Comparison of ENCODE assay signal across 1 cellular context in the genomic region with DNA sequence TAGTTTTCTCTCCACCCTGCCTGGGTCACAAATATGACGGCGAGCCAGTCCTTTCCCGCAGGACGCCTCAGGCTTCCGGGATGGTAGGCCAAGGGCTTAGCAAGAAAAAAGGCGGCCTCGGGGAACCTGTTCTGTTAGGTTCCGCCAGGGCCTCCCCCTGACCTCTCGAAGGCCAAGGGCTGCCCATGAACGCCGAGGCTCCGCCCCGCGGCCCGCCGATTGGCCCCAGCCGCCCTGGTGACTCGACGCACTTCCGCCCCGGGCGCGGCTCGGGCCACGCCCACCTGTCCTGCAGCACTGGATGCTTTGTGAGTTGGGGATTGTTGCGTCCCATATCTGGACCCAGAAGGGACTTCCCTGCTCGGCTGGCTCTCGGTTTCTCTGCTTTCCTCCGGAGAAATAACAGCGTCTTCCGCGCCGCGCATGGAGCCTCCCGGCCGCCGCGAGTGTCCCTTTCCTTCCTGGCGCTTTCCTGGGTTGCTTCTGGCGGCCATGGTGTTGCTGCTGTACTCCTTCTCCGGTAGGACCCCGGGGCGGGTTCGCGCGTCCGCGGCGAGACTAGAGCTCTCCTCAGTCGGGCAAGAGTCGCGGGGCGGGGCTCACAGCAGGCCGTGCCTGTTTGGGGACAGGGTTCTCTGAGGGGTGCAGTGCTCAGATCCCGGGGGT.
TF ChIP-seq lines count a peak whose summit lies in the region.

A gene (plus strand): TSS at position 265 of the 666 bp plus-strand sequence. CDS start 159 bp downstream, at position 424.

TF ChIP-seq in HEK293, 187 proteins besides CTCF, POLR2A, EP300 and RAD21 (continued from another document and continues in another):
- TF ChIP-seq, protein P1, sequence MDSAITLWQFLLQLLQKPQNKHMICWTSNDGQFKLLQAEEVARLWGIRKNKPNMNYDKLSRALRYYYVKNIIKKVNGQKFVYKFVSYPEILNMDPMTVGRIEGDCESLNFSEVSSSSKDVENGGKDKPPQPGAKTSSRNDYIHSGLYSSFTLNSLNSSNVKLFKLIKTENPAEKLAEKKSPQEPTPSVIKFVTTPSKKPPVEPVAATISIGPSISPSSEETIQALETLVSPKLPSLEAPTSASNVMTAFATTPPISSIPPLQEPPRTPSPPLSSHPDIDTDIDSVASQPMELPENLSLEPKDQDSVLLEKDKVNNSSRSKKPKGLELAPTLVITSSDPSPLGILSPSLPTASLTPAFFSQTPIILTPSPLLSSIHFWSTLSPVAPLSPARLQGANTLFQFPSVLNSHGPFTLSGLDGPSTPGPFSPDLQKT (IDR thresholded peaks at IDR 0.05; ENCODE audit: borderline replicate concordance, low read depth, low read length), result no peak; the same call in 1 of the 2 replicates
- TF ChIP-seq ZNF558 (tag by site-specific recombination; IDR thresholded peaks at IDR 0.05) (no peak), ZNF747 (tag by site-specific recombination; IDR thresholded peaks at IDR 0.05) (no peak), ZFP3 (tag by site-specific recombination; IDR thresholded peaks at IDR 0.05; ENCODE audit: low read depth) (no peak), ZNF202 (tag by site-specific recombination; IDR thresholded peaks at IDR 0.05; ENCODE audit: borderline replicate concordance) (no peak), ZNF239 (tag by site-specific recombination; IDR thresholded peaks at IDR 0.05) (no peak), BCL11A (tag by site-specific recombination; IDR thresholded peaks at IDR 0.05; ENCODE audit: low read depth) (0 out of 2 replicates have a peak, but pooled peaks have one; percentile 22), ZNF324 (tag by site-specific recombination; IDR thresholded peaks at IDR 0.05) (0 out of 2 replicates have a peak, but pooled peaks have one; percentile 48), ZBTB21 (tag by site-specific recombination; IDR thresholded peaks at IDR 0.05) (no peak), GFI1B (tag by site-specific recombination; IDR thresholded peaks at IDR 0.05) (no peak), ZNF654 (tag by site-specific recombination; IDR thresholded peaks at IDR 0.05; ENCODE audit: low read depth) (no peak), ZNF223 (tag by site-specific recombination; IDR thresholded peaks at IDR 0.05) (no peak), KLF16 (tag by site-specific recombination; IDR thresholded peaks at IDR 0.05) (peak; percentile 52; the same call in 1 of the 2 replicates), ZNF350 (tag by site-specific recombination; IDR thresholded peaks at IDR 0.05) (no peak), ZSCAN30 (tag by site-specific recombination; IDR thresholded peaks at IDR 0.05) (0 out of 2 replicates have a peak, but pooled peaks have one; percentile 26), GLI2 (tag by site-specific recombination; IDR thresholded peaks at IDR 0.05; ENCODE audit: borderline replicate concordance, low read depth) (no peak), KLF10 (tag by site-specific recombination; IDR thresholded peaks at IDR 0.05) (no peak), ZBTB48 (tag by site-specific recombination; IDR thresholded peaks at IDR 0.05) (no peak), ZNF394 (tag by site-specific recombination; IDR thresholded peaks at IDR 0.05; ENCODE audit: borderline replicate concordance) (no peak; the same call in 1 of the 2 replicates), OVOL3 (tag by site-specific recombination; IDR thresholded peaks at IDR 0.05) (no peak), ZNF157 (tag by site-specific recombination; IDR thresholded peaks at IDR 0.05) (no peak), MZF1 (tag by site-specific recombination; IDR thresholded peaks at IDR 0.05; ENCODE audit: borderline replicate concordance) (peak; percentile 89), ZNF48 (tag by site-specific recombination; IDR thresholded peaks at IDR 0.05) (no peak), BCL11B (tag by site-specific recombination; IDR thresholded peaks at IDR 0.05; ENCODE audit: low read depth) (peak; percentile 68; the same call in 1 of the 2 replicates), ZIC2 (tag by site-specific recombination; IDR thresholded peaks at IDR 0.05) (no peak), ZNF677 (tag by site-specific recombination; IDR thresholded peaks at IDR 0.05) (no peak)
- TF ChIP-seq, protein P2, sequence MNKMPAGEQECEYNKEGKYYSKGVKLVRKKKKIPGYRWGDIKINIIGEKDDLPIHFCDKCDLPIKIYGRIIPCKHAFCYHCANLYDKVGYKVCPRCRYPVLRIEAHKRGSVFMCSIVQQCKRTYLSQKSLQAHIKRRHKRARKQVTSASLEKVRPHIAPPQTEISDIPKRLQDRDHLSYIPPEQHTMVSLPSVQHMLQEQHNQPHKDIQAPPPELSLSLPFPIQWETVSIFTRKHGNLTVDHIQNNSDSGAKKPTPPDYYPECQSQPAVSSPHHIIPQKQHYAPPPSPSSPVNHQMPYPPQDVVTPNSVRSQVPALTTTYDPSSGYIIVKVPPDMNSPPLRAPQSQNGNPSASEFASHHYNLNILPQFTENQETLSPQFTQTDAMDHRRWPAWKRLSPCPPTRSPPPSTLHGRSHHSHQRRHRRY (tag by site-specific recombination; IDR thresholded peaks at IDR 0.05), result no peak
- TF ChIP-seq, protein P3, sequence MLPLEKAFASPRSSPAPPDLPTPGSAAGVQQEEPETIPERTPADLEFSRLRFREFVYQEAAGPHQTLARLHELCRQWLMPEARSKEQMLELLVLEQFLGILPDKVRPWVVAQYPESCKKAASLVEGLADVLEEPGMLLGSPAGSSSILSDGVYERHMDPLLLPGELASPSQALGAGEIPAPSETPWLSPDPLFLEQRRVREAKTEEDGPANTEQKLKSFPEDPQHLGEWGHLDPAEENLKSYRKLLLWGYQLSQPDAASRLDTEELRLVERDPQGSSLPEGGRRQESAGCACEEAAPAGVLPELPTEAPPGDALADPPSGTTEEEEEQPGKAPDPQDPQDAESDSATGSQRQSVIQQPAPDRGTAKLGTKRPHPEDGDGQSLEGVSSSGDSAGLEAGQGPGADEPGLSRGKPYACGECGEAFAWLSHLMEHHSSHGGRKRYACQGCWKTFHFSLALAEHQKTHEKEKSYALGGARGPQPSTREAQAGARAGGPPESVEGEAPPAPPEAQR (tag by site-specific recombination; IDR thresholded peaks at IDR 0.05), result no peak
- TF ChIP-seq, protein P4, sequence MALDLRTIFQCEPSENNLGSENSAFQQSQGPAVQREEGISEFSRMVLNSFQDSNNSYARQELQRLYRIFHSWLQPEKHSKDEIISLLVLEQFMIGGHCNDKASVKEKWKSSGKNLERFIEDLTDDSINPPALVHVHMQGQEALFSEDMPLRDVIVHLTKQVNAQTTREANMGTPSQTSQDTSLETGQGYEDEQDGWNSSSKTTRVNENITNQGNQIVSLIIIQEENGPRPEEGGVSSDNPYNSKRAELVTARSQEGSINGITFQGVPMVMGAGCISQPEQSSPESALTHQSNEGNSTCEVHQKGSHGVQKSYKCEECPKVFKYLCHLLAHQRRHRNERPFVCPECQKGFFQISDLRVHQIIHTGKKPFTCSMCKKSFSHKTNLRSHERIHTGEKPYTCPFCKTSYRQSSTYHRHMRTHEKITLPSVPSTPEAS (tag by site-specific recombination; IDR thresholded peaks at IDR 0.05), result no peak
- TF ChIP-seq, protein P5, sequence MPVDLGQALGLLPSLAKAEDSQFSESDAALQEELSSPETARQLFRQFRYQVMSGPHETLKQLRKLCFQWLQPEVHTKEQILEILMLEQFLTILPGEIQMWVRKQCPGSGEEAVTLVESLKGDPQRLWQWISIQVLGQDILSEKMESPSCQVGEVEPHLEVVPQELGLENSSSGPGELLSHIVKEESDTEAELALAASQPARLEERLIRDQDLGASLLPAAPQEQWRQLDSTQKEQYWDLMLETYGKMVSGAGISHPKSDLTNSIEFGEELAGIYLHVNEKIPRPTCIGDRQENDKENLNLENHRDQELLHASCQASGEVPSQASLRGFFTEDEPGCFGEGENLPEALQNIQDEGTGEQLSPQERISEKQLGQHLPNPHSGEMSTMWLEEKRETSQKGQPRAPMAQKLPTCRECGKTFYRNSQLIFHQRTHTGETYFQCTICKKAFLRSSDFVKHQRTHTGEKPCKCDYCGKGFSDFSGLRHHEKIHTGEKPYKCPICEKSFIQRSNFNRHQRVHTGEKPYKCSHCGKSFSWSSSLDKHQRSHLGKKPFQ (tag by site-specific recombination; IDR thresholded peaks at IDR 0.05), result no peak
- TF ChIP-seq, protein P6, sequence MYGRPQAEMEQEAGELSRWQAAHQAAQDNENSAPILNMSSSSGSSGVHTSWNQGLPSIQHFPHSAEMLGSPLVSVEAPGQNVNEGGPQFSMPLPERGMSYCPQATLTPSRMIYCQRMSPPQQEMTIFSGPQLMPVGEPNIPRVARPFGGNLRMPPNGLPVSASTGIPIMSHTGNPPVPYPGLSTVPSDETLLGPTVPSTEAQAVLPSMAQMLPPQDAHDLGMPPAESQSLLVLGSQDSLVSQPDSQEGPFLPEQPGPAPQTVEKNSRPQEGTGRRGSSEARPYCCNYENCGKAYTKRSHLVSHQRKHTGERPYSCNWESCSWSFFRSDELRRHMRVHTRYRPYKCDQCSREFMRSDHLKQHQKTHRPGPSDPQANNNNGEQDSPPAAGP (tag by site-specific recombination; IDR thresholded peaks at IDR 0.05), result no peak
- TF ChIP-seq, protein P7, sequence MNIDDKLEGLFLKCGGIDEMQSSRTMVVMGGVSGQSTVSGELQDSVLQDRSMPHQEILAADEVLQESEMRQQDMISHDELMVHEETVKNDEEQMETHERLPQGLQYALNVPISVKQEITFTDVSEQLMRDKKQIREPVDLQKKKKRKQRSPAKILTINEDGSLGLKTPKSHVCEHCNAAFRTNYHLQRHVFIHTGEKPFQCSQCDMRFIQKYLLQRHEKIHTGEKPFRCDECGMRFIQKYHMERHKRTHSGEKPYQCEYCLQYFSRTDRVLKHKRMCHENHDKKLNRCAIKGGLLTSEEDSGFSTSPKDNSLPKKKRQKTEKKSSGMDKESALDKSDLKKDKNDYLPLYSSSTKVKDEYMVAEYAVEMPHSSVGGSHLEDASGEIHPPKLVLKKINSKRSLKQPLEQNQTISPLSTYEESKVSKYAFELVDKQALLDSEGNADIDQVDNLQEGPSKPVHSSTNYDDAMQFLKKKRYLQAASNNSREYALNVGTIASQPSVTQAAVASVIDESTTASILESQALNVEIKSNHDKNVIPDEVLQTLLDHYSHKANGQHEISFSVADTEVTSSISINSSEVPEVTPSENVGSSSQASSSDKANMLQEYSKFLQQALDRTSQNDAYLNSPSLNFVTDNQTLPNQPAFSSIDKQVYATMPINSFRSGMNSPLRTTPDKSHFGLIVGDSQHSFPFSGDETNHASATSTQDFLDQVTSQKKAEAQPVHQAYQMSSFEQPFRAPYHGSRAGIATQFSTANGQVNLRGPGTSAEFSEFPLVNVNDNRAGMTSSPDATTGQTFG (tag by site-specific recombination; IDR thresholded peaks at IDR 0.05; ENCODE audit: borderline replicate concordance), result no peak
- TF ChIP-seq, protein P8, sequence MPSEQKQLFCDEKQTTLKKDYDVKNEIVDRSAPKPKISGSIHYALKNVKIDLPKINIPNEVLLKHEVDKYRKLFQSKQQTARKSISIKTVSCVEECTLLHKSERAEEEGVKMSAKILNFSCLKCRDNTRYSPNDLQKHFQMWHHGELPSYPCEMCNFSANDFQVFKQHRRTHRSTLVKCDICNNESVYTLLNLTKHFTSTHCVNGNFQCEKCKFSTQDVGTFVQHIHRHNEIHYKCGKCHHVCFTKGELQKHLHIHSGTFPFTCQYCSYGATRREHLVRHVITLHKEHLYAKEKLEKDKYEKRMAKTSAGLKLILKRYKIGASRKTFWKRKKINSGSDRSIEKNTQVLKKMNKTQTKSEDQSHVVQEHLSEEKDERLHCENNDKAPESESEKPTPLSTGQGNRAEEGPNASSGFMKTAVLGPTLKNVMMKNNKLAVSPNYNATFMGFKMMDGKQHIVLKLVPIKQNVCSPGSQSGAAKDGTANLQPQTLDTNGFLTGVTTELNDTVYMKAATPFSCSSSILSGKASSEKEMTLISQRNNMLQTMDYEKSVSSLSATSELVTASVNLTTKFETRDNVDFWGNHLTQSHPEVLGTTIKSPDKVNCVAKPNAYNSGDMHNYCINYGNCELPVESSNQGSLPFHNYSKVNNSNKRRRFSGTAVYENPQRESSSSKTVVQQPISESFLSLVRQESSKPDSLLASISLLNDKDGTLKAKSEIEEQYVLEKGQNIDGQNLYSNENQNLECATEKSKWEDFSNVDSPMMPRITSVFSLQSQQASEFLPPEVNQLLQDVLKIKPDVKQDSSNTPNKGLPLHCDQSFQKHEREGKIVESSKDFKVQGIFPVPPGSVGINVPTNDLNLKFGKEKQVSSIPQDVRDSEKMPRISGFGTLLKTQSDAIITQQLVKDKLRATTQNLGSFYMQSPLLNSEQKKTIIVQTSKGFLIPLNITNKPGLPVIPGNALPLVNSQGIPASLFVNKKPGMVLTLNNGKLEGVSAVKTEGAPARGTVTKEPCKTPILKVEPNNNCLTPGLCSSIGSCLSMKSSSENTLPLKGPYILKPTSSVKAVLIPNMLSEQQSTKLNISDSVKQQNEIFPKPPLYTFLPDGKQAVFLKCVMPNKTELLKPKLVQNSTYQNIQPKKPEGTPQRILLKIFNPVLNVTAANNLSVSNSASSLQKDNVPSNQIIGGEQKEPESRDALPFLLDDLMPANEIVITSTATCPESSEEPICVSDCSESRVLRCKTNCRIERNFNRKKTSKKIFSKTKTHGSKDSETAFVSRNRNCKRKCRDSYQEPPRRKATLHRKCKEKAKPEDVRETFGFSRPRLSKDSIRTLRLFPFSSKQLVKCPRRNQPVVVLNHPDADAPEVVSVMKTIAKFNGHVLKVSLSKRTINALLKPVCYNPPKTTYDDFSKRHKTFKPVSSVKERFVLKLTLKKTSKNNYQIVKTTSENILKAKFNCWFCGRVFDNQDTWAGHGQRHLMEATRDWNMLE (tag by site-specific recombination; conservative IDR thresholded peaks at IDR 0.05; ENCODE audit: low read depth), result 0 out of 2 replicates have a peak, but pooled peaks have one; percentile 23
- TF ChIP-seq, protein P9, sequence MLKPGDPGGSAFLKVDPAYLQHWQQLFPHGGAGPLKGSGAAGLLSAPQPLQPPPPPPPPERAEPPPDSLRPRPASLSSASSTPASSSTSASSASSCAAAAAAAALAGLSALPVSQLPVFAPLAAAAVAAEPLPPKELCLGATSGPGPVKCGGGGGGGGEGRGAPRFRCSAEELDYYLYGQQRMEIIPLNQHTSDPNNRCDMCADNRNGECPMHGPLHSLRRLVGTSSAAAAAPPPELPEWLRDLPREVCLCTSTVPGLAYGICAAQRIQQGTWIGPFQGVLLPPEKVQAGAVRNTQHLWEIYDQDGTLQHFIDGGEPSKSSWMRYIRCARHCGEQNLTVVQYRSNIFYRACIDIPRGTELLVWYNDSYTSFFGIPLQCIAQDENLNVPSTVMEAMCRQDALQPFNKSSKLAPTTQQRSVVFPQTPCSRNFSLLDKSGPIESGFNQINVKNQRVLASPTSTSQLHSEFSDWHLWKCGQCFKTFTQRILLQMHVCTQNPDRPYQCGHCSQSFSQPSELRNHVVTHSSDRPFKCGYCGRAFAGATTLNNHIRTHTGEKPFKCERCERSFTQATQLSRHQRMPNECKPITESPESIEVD (tag by site-specific recombination; IDR thresholded peaks at IDR 0.05), result no peak
- TF ChIP-seq, protein P10, sequence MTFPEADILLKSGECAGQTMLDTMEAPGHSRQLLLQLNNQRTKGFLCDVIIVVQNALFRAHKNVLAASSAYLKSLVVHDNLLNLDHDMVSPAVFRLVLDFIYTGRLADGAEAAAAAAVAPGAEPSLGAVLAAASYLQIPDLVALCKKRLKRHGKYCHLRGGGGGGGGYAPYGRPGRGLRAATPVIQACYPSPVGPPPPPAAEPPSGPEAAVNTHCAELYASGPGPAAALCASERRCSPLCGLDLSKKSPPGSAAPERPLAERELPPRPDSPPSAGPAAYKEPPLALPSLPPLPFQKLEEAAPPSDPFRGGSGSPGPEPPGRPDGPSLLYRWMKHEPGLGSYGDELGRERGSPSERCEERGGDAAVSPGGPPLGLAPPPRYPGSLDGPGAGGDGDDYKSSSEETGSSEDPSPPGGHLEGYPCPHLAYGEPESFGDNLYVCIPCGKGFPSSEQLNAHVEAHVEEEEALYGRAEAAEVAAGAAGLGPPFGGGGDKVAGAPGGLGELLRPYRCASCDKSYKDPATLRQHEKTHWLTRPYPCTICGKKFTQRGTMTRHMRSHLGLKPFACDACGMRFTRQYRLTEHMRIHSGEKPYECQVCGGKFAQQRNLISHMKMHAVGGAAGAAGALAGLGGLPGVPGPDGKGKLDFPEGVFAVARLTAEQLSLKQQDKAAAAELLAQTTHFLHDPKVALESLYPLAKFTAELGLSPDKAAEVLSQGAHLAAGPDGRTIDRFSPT (tag by site-specific recombination; IDR thresholded peaks at IDR 0.05), result no peak
